ENCODE assay signal across 19 cellular contexts in genomic region chrX:14903891-14904290, GRCh38. TPM values are rescaled to one million over a fixed set of nuclear protein-coding genes. Genes with fewer than 3 reads are reported as not detected.
DNase-seq lines count a peak whose midpoint lies in the region; ATAC-seq and TF ChIP-seq lines count a peak whose summit lies in the region.
"Had no signal": no experiment of that assay in that cellular context is flagged by ENCODE, and none has a peak within 500 bp of the region (broad histone marks: within the 10 kb centered on the region; RNA-seq: fewer than 3 reads in every experiment).

No MANE protein-coding gene starts in this region.

- peak; percentile 55 for DNase-seq in BJ (ENCODE audit: low read depth)
- peak; percentile 16 for DNase-seq in MV-4-11 (lab: John Stamatoyannopoulos, UW)
- DNase-seq in fibroblast of gingiva (ENCODE audit: low read depth), result peak; percentile 1
- DNase-seq in osteocyte (ENCODE audit: extremely low spot score, unreplicated experiment), result no peak
- no peak for DNase-seq in caudate nucleus (lab: John Stamatoyannopoulos, UW)
- DNase-seq in CD1c-positive myeloid dendritic cell (ENCODE audit: extremely low spot score), result no peak
- DNase-seq in OCI-M1 (lab: John Stamatoyannopoulos, UW), result no peak
- DNase-seq: C1 segment of cervical spinal cord, H7, NCI-H1105, NCI-H2029 treated with DMSO at 0.1 percent for 48 hours, NCI-H226, NCI-H510A treated with DMSO at 0.1 percent for 48 hours, NCI-H748 treated with DMSO at 0.1 percent for 48 hours, SIG-M5 had no signal

- H3K36me3 ChIP-seq in BJ (ENCODE audit: control insufficient read depth, insufficient read depth, low read length), result no peaks in the 10 kb centered on the region

- POLR2A ChIA-PET in BJ (lab: Charles Lee), result no interaction called here

- H3K4me3 ChIP-seq in BJ (ENCODE audit: low read depth, low read length), result no peak overlapping the region
- H3K4me3 ChIP-seq: A549 had no signal

- no peak overlapping the region for H3K4me3 Mint-ChIP-seq in osteocyte (ENCODE audit: unreplicated experiment)

- no peaks in the 10 kb centered on the region for H3K27me3 ChIP-seq in BJ (ENCODE audit: control insufficient read depth, insufficient read depth, low read length)

- CTCF ChIA-PET in BJ (lab: Yijun Ruan, JAX), result no interaction called here

- TF ChIP-seq CTCF in BJ (IDR thresholded peaks at IDR 0.05; ENCODE audit: insufficient read depth, low read depth, low read length) (no peak), osteocyte (IDR thresholded peaks at IDR 0.05) (no peak)

- peak overlapping the region; percentile 56 for H3K27ac Mint-ChIP-seq in osteocyte (ENCODE audit: unreplicated experiment)

- peaks cover 3% of the 10 kb centered on the region for H3K36me3 Mint-ChIP-seq in osteocyte (ENCODE audit: unreplicated experiment)

- ATAC-seq in GM21825 (IDR thresholded peaks at IDR 0.05; ENCODE audit: unreplicated experiment), result no peak
- ATAC-seq: A549, Panc1 had no signal

- no peak overlapping the region for H3K27ac ChIP-seq in caudate nucleus (ENCODE audit: low read depth, low read length)
- H3K27ac ChIP-seq: A549, KMS-11 had no signal

- no peaks in the 10 kb centered on the region for H3K27me3 Mint-ChIP-seq in osteocyte (ENCODE audit: unreplicated experiment)

- peaks cover 29% of the 10 kb centered on the region for H3K4me1 Mint-ChIP-seq in osteocyte (ENCODE audit: unreplicated experiment)

- H3K9me3 Mint-ChIP-seq in osteocyte (ENCODE audit: unreplicated experiment), result peaks cover 15% of the 10 kb centered on the region

RNA-seq across cellular contexts. Expression of gene MOSPD2, which starts 30.7 kb away (rescaled TPM):
- 7.1 and 17.3 TPM in 2 replicates for polyA plus RNA-seq in BJ (2011; rRNA removed)
- 9.1 and 15.4 TPM in 2 replicates for polyA minus RNA-seq in BJ (2011; rRNA and poly(A)+ RNA removed)
- total RNA-seq in osteocyte, result 18.8 and 19.1 TPM in 2 replicates

RNA-seq across cellular contexts. Expression of gene FANCB, which starts 31.0 kb away (rescaled TPM):
- polyA plus RNA-seq in BJ (2011; rRNA removed), result 0.78 and 1.9 TPM in 2 replicates
- 2.7 and 3.3 TPM in 2 replicates for polyA minus RNA-seq in BJ (2011; rRNA and poly(A)+ RNA removed)
- 2.9 and 4.2 TPM in 2 replicates for total RNA-seq in osteocyte

Comparison
In these comparisons a context has a peak if more than half of its experiments do, and no peak if none do; other contexts are left out.
1. DNase-seq: peak in BJ (single experiment), MV-4-11 (single experiment) and fibroblast of gingiva (single experiment); none in osteocyte (single experiment), caudate nucleus (0 of 61), CD1c-positive myeloid dendritic cell (single experiment) and OCI-M1 (single experiment).